23 cellular contexts compared by ENCODE assay signal in genomic region chr16:84318091-84318975, GRCh38. TPM values are rescaled to one million over a fixed set of nuclear protein-coding genes. Genes with fewer than 3 reads are reported as not detected.
"Had no signal": no experiment of that assay in that cellular context is flagged by ENCODE, and none has a peak within 500 bp of the region (broad histone marks: within the 10 kb centered on the region; RNA-seq: fewer than 3 reads in every experiment).

No MANE protein-coding gene starts in this region.

- H3K27ac Mint-ChIP-seq: naive thymus-derived CD8-positive, alpha-beta T cell; nephron; stimulated activated effector memory CD8-positive, alpha-beta T cell treated with anti-CD3 and anti-CD28 coated beads, Interleukin-12 subunit alpha, Interleukin-12 subunit beta, amount 100 ng/mL, for 72 hours; stimulated activated naive CD8-positive, alpha-beta T cell treated with anti-CD3 and anti-CD28 coated beads, Interleukin-15, Interleukin-2, amounts not matched to agents 100 ng/mL and 50 ng/mL, for 24 hours had no signal

- H3K4me1 Mint-ChIP-seq: naive thymus-derived CD8-positive, alpha-beta T cell; nephron; neural crest cell; stimulated activated effector memory CD8-positive, alpha-beta T cell treated with anti-CD3 and anti-CD28 coated beads, Interleukin-12 subunit alpha, Interleukin-12 subunit beta, amount 100 ng/mL, for 72 hours had no signal

- H3K36me3 Mint-ChIP-seq: stimulated activated effector memory CD8-positive, alpha-beta T cell treated with anti-CD3 and anti-CD28 coated beads, Interleukin-12 subunit alpha, Interleukin-12 subunit beta, amount 100 ng/mL, for 72 hours had no signal

- ATAC-seq: left colon; left lung; naive thymus-derived CD8-positive, alpha-beta T cell; right cardiac atrium; sciatic nerve; stimulated activated effector memory CD8-positive, alpha-beta T cell treated with anti-CD3 and anti-CD28 coated beads, Interleukin-12 subunit alpha, Interleukin-12 subunit beta, amount 100 ng/mL, for 72 hours had no signal

- DNase-seq: hippocampal formation; left colon; left lung; lower lobe of right lung; mammary epithelial cell; mesenchymal stem cell; naive thymus-derived CD8-positive, alpha-beta T cell; ovary; retina; right cardiac atrium; small intestine; spleen; stimulated activated CD4-positive, alpha-beta T cell treated with anti-CD3 and anti-CD28 coated beads, Interleukin-4, amount 100 ng/mL, for 24 hours; stimulated activated naive CD4-positive, alpha-beta T cell; tibial artery; trophoblast cell; uterus had no signal

- H3K9me3 Mint-ChIP-seq: neural crest cell; stimulated activated naive CD8-positive, alpha-beta T cell treated with anti-CD3 and anti-CD28 coated beads, Interleukin-15, Interleukin-2, amounts not matched to agents 100 ng/mL and 50 ng/mL, for 24 hours had no signal

- H3K4me3 Mint-ChIP-seq: naive thymus-derived CD8-positive, alpha-beta T cell; nephron; neural crest cell; stimulated activated effector memory CD8-positive, alpha-beta T cell treated with anti-CD3 and anti-CD28 coated beads, Interleukin-12 subunit alpha, Interleukin-12 subunit beta, amount 100 ng/mL, for 72 hours; stimulated activated naive CD8-positive, alpha-beta T cell treated with anti-CD3 and anti-CD28 coated beads, Interleukin-15, Interleukin-2, amounts not matched to agents 100 ng/mL and 50 ng/mL, for 24 hours had no signal

RNA-seq across cellular contexts. Expression of gene WFDC1, which starts 23.7 kb away (rescaled TPM):
- total RNA-seq: mammary epithelial cell; naive thymus-derived CD8-positive, alpha-beta T cell had no signal

RNA-seq across cellular contexts. Expression of gene ATP2C2, which starts 50.0 kb away (rescaled TPM):
- total RNA-seq: naive thymus-derived CD8-positive, alpha-beta T cell; right cardiac atrium; subcutaneous adipose tissue had no signal
